17 cellular contexts compared by ENCODE assay signal in genomic region chr10:72094574-72094973, GRCh38. TPM values are rescaled to one million over a fixed set of nuclear protein-coding genes. Genes with fewer than 3 reads are reported as not detected.
DNase-seq lines count a peak whose midpoint lies in the region; ATAC-seq and TF ChIP-seq lines count a peak whose summit lies in the region.
"Had no signal": no experiment of that assay in that cellular context is flagged by ENCODE, and none has a peak within 500 bp of the region (broad histone marks: within the 10 kb centered on the region; RNA-seq: fewer than 3 reads in every experiment).

No MANE protein-coding gene starts in this region.

- H4K20me1 ChIP-seq in IMR-90 (ENCODE audit: insufficient read depth, low read length): peaks cover 10% of the 10 kb centered on the region; the same call in 1 of the 2 replicates

- H3K4me1 Mint-ChIP-seq in activated CD4-positive, alpha-beta memory T cell treated with anti-CD3 and anti-CD28 coated beads for 36 hours (ENCODE audit: low read depth): peaks cover 60% of the 10 kb centered on the region
- peaks cover 50% of the 10 kb centered on the region for H3K4me1 Mint-ChIP-seq in activated CD4-positive, alpha-beta memory T cell treated with anti-CD3 and anti-CD28 coated beads, Interleukin-2, amount 10 ng/mL, durations not matched to agents 7 days and 5 days
- peaks cover 62% of the 10 kb centered on the region for H3K4me1 Mint-ChIP-seq in activated T-helper 2 cell treated with anti-CD3 and anti-CD28 coated beads, Interferon-gamma antibody, Interleukin-2, Interleukin-4, amounts not matched to agents 10 μg/mL and 5 μg/mL and 100 μg/mL, durations not matched to agents 14 hours and 24 hours and 36 hours (ENCODE audit: low read depth)
- H3K4me1 Mint-ChIP-seq in nephron: peaks cover 28% of the 10 kb centered on the region

- ATAC-seq in IMR-90 (ENCODE audit: low read depth): no peak
- ATAC-seq: HepG2 had no signal

- no peak overlapping the region for H3K4me3 Mint-ChIP-seq in activated CD4-positive, alpha-beta memory T cell treated with anti-CD3 and anti-CD28 coated beads for 36 hours
- H3K4me3 Mint-ChIP-seq in activated CD4-positive, alpha-beta memory T cell treated with anti-CD3 and anti-CD28 coated beads, Interleukin-2, amount 10 ng/mL, durations not matched to agents 7 days and 5 days: no peak overlapping the region
- peak overlapping the region; percentile 3 for H3K4me3 Mint-ChIP-seq in activated T-helper 2 cell treated with anti-CD3 and anti-CD28 coated beads, Interferon-gamma antibody, Interleukin-2, Interleukin-4, amounts not matched to agents 10 μg/mL and 5 μg/mL and 100 μg/mL, durations not matched to agents 14 hours and 24 hours and 36 hours (ENCODE audit: low read depth)
- no peak overlapping the region for H3K4me3 Mint-ChIP-seq in nephron
- H3K4me3 Mint-ChIP-seq: CD4-positive, alpha-beta T cell; HFFc6 had no signal

- H3K14ac ChIP-seq in IMR-90 (replicated peaks; ENCODE audit: low read depth, low read length): no peak overlapping the region

- TF ChIP-seq CTCF in IMR-90 (conservative IDR thresholded peaks at IDR 0.05; ENCODE audit: low read depth, low read length): no peak
- no peak for TF ChIP-seq CTCF in nephron (IDR thresholded peaks at IDR 0.05; ENCODE audit: unreplicated experiment in 3 of 3)
- no peak for TF ChIP-seq CTCF in WERI-Rb-1 (IDR thresholded peaks at IDR 0.05; ENCODE audit: low read depth, low read length)

- no peak overlapping the region for H4K91ac ChIP-seq in IMR-90 (ENCODE audit: insufficient read depth, low read depth, low read length)

- CTCF ChIA-PET in activated CD4-positive, alpha-beta memory T cell treated with anti-CD3 and anti-CD28 coated beads for 36 hours (lab: Charles Lee): no interaction called here
- CTCF ChIA-PET in activated CD4-positive, alpha-beta memory T cell treated with anti-CD3 and anti-CD28 coated beads, Interleukin-2, amount 10 ng/mL, durations not matched to agents 7 days and 5 days (lab: Charles Lee): interaction anchor here (1.7 kb wide), 1 partner anchor 32 kb away, joined by 5 read pairs; no protein-coding TSS in a partner anchor
- CTCF ChIA-PET in IMR-90 (lab: Yijun Ruan, JAX): no interaction called here

- no peak overlapping the region for H2BK15ac ChIP-seq in IMR-90 (ENCODE audit: low read depth, low read length)

- no peak overlapping the region for H3K23ac ChIP-seq in IMR-90 (ENCODE audit: low read depth, low read length)

- peak overlapping the region; percentile 86 for H3K27ac Mint-ChIP-seq in activated CD4-positive, alpha-beta memory T cell treated with anti-CD3 and anti-CD28 coated beads for 36 hours
- no peak overlapping the region for H3K27ac Mint-ChIP-seq in activated CD4-positive, alpha-beta memory T cell treated with anti-CD3 and anti-CD28 coated beads, Interleukin-2, amount 10 ng/mL, durations not matched to agents 7 days and 5 days
- H3K27ac Mint-ChIP-seq in activated T-helper 2 cell treated with anti-CD3 and anti-CD28 coated beads, Interferon-gamma antibody, Interleukin-2, Interleukin-4, amounts not matched to agents 10 μg/mL and 5 μg/mL and 100 μg/mL, durations not matched to agents 14 hours and 24 hours and 36 hours: peak overlapping the region; percentile 59
- H3K27ac Mint-ChIP-seq in nephron: peak overlapping the region in 2 of 3 experiments; percentile 68 to 81
- H3K27ac Mint-ChIP-seq: CD4-positive, alpha-beta T cell; HFFc6 had no signal

- BruUV-seq in IMR-90 (replicated peaks; lab: Mats Ljungman, UMichigan): no TSS peak

- H2AK9ac ChIP-seq in IMR-90 (replicated peaks; ENCODE audit: low read depth, low read length, poor library complexity): no peak overlapping the region

- no peak overlapping the region for H2AFZ ChIP-seq in IMR-90 (replicated peaks; ENCODE audit: low read length, poor library complexity)

- H2BK5ac ChIP-seq in IMR-90 (ENCODE audit: low read depth, low read length, poor library complexity, severe bottlenecking): no peak overlapping the region

- H3K9me3 ChIP-seq in IMR-90 (ENCODE audit: control insufficient read depth, insufficient read depth, low read length): no peaks in the 10 kb centered on the region
- H3K9me3 ChIP-seq in WERI-Rb-1 (ENCODE audit: severe bottlenecking): no peaks in the 10 kb centered on the region
- H3K9me3 ChIP-seq: Caco-2 had no signal

- H3K27me3 Mint-ChIP-seq in activated CD4-positive, alpha-beta memory T cell treated with anti-CD3 and anti-CD28 coated beads for 36 hours: no peaks in the 10 kb centered on the region
- H3K27me3 Mint-ChIP-seq in activated CD4-positive, alpha-beta memory T cell treated with anti-CD3 and anti-CD28 coated beads, Interleukin-2, amount 10 ng/mL, durations not matched to agents 7 days and 5 days: no peaks in the 10 kb centered on the region
- H3K27me3 Mint-ChIP-seq in activated T-helper 2 cell treated with anti-CD3 and anti-CD28 coated beads, Interferon-gamma antibody, Interleukin-2, Interleukin-4, amounts not matched to agents 10 μg/mL and 5 μg/mL and 100 μg/mL, durations not matched to agents 14 hours and 24 hours and 36 hours (ENCODE audit: low read depth): no peaks in the 10 kb centered on the region
- H3K27me3 Mint-ChIP-seq in nephron (ENCODE audit: low read depth): peaks cover 12% of the 10 kb centered on the region
- H3K27me3 Mint-ChIP-seq: CD4-positive, alpha-beta T cell had no signal

- no peaks in the 10 kb centered on the region for H3K9me3 Mint-ChIP-seq in activated CD4-positive, alpha-beta memory T cell treated with anti-CD3 and anti-CD28 coated beads for 36 hours
- no peaks in the 10 kb centered on the region for H3K9me3 Mint-ChIP-seq in activated CD4-positive, alpha-beta memory T cell treated with anti-CD3 and anti-CD28 coated beads, Interleukin-2, amount 10 ng/mL, durations not matched to agents 7 days and 5 days
- H3K9me3 Mint-ChIP-seq in activated T-helper 2 cell treated with anti-CD3 and anti-CD28 coated beads, Interferon-gamma antibody, Interleukin-2, Interleukin-4, amounts not matched to agents 10 μg/mL and 5 μg/mL and 100 μg/mL, durations not matched to agents 14 hours and 24 hours and 36 hours: no peaks in the 10 kb centered on the region
- H3K9me3 Mint-ChIP-seq in nephron: no peaks in the 10 kb centered on the region
- H3K9me3 Mint-ChIP-seq: CD4-positive, alpha-beta T cell; HFFc6 had no signal

- POLR2A ChIA-PET in activated CD4-positive, alpha-beta memory T cell treated with anti-CD3 and anti-CD28 coated beads for 36 hours (lab: Charles Lee): interaction anchor here (1.0 kb wide), 1 partner anchor 166 kb away, joined by 3 read pairs; no protein-coding TSS in a partner anchor
- POLR2A ChIA-PET in activated CD4-positive, alpha-beta memory T cell treated with anti-CD3 and anti-CD28 coated beads, Interleukin-2, amount 10 ng/mL, durations not matched to agents 7 days and 5 days (lab: Charles Lee): interaction anchor here (1.7 kb wide), 1 partner anchor 10 kb away, joined by 3 read pairs; no protein-coding TSS in a partner anchor
- POLR2A ChIA-PET in IMR-90 (lab: Charles Lee; ENCODE audit: unreplicated experiment): no interaction called here

- peaks cover 11% of the 10 kb centered on the region for H3K27me3 ChIP-seq in IMR-90 (ENCODE audit: control insufficient read depth, insufficient read depth, low read length)
- H3K27me3 ChIP-seq in WERI-Rb-1 (ENCODE audit: insufficient read depth, low read depth, severe bottlenecking): no peaks in the 10 kb centered on the region

- in situ Hi-C loops in IMR-90 (cut with MboI; ENCODE audit: low sequenced_read_pairs): no loop called here

- no peak overlapping the region for H3K4me3 ChIP-seq in IMR-90 (ENCODE audit: insufficient read depth, low read depth, low read length)
- no peak overlapping the region for H3K4me3 ChIP-seq in WERI-Rb-1 (ENCODE audit: low read depth, low read length)

- H2BK20ac ChIP-seq in IMR-90 (ENCODE audit: low read depth, low read length): no peak overlapping the region

- intact Hi-C loops in activated CD4-positive, alpha-beta memory T cell treated with anti-CD3 and anti-CD28 coated beads for 36 hours (cut with micrococcal nuclease): no loop called here
- intact Hi-C loops in IMR-90 (cut with micrococcal nuclease): no loop called here
- intact Hi-C loops in activated T-helper 2 cell treated with anti-CD3 and anti-CD28 coated beads, Interferon-gamma antibody, Interleukin-2, Interleukin-4, amounts not matched to agents 10 μg/mL and 5 μg/mL and 100 μg/mL, durations not matched to agents 14 hours and 24 hours and 36 hours (cut with micrococcal nuclease): loop anchor here (10.0 kb wide), 1 partner anchor 470 kb away; no protein-coding TSS in a partner anchor

- H2BK120ac ChIP-seq in IMR-90 (ENCODE audit: low read depth, low read length): no peak overlapping the region

- no peak overlapping the region for H3K4me2 ChIP-seq in IMR-90 (ENCODE audit: low read depth, low read length)

- TF ChIP-seq POLR2A in IMR-90 (IDR thresholded peaks at IDR 0.05; ENCODE audit: low read depth, low read length): no peak

- peaks cover 20% of the 10 kb centered on the region for H3K36me3 Mint-ChIP-seq in activated CD4-positive, alpha-beta memory T cell treated with anti-CD3 and anti-CD28 coated beads for 36 hours
- H3K36me3 Mint-ChIP-seq in activated CD4-positive, alpha-beta memory T cell treated with anti-CD3 and anti-CD28 coated beads, Interleukin-2, amount 10 ng/mL, durations not matched to agents 7 days and 5 days (ENCODE audit: low read depth): peaks cover 30% of the 10 kb centered on the region
- peaks cover 43% of the 10 kb centered on the region for H3K36me3 Mint-ChIP-seq in activated T-helper 2 cell treated with anti-CD3 and anti-CD28 coated beads, Interferon-gamma antibody, Interleukin-2, Interleukin-4, amounts not matched to agents 10 μg/mL and 5 μg/mL and 100 μg/mL, durations not matched to agents 14 hours and 24 hours and 36 hours (ENCODE audit: low read depth)
- peaks cover 42% of the 10 kb centered on the region for H3K36me3 Mint-ChIP-seq in nephron (ENCODE audit: low read depth)

- peaks cover 11% of the 10 kb centered on the region for H3K4me1 ChIP-seq in IMR-90 (ENCODE audit: control insufficient read depth, insufficient read depth, low read length)

- H3K56ac ChIP-seq in IMR-90 (ENCODE audit: extremely low read depth, insufficient read depth, low read length): no peak overlapping the region

- dilution Hi-C loops in IMR-90 (cut with HindIII; ENCODE audit: low sequenced_read_pairs, unreplicated experiment): no loop called here

- TF ChIP-seq RAD21 in IMR-90 (IDR thresholded peaks at IDR 0.05; ENCODE audit: low read length): no peak

- no peak for DNase-seq in activated CD4-positive, alpha-beta memory T cell treated with anti-CD3 and anti-CD28 coated beads for 36 hours
- no peak for DNase-seq in activated CD4-positive, alpha-beta memory T cell treated with anti-CD3 and anti-CD28 coated beads, Interleukin-2, amount 10 ng/mL, durations not matched to agents 7 days and 5 days
- DNase-seq in IMR-90: peak; percentile 57
- DNase-seq in activated T-helper 2 cell treated with anti-CD3 and anti-CD28 coated beads, Interferon-gamma antibody, Interleukin-2, Interleukin-4, amounts not matched to agents 10 μg/mL and 5 μg/mL and 100 μg/mL, durations not matched to agents 14 hours and 24 hours and 36 hours (ENCODE audit: low spot score): no peak
- no peak for DNase-seq in amniotic stem cell (lab: John Stamatoyannopoulos, UW)
- DNase-seq in WERI-Rb-1: no peak
- DNase-seq: Caco-2; CD4-positive, alpha-beta T cell; H7; HFFc6; KG1; NCI-H1694 treated with DMSO at 0.1 percent for 48 hours; NCI-H510A; NCI-H774; OCI-M1 had no signal

- no peak overlapping the region for H3K9ac ChIP-seq in IMR-90 (ENCODE audit: low read depth, low read length)

- H3K9me1 ChIP-seq in IMR-90 (ENCODE audit: insufficient read depth, low read length): peaks cover 3% of the 10 kb centered on the region; the same call in 1 of the 2 replicates

- no peak overlapping the region for H3K4ac ChIP-seq in IMR-90 (ENCODE audit: low read depth, low read length)

- no peak overlapping the region for H3K27ac ChIP-seq in IMR-90 (ENCODE audit: insufficient read depth, low read length)
- H3K27ac ChIP-seq in WERI-Rb-1: no peak overlapping the region

- H2AK5ac ChIP-seq in IMR-90 (ENCODE audit: low read depth, low read length): no peak overlapping the region

- H3K18ac ChIP-seq in IMR-90 (ENCODE audit: low read depth, low read length): no peak overlapping the region

- no peak overlapping the region for H4K8ac ChIP-seq in IMR-90 (ENCODE audit: low read depth in 2 of 2, low read length in 2 of 2)

- no peaks in the 10 kb centered on the region for H3K79me1 ChIP-seq in IMR-90 (ENCODE audit: low read depth in 1 of 2, low read length in 2 of 2)

- H4K5ac ChIP-seq in IMR-90 (ENCODE audit: low read depth, low read length): no peak overlapping the region

- H3K36me3 ChIP-seq in IMR-90 (ENCODE audit: control insufficient read depth, insufficient read depth, low read length) (0 out of 2 replicates have a peak, but pooled peaks cover 3% of the 10 kb centered on the region), WERI-Rb-1 (no peaks in the 10 kb centered on the region)

- no CpG with 5 or more reads among the region's 2 CpGs for WGBS in IMR-90 (ENCODE audit: extremely low coverage in 2 of 2, insufficient read length in 1 of 2), 2 experiments

RNA-seq across cellular contexts. Expression of gene SPOCK2, which starts 6.2 kb away (rescaled TPM):
- 100 to 1,000 TPM; 216 to 218 TPM for total RNA-seq in activated CD4-positive, alpha-beta memory T cell treated with anti-CD3 and anti-CD28 coated beads for 36 hours
- 100 to 1,000 TPM; 418 to 420 TPM for total RNA-seq in activated CD4-positive, alpha-beta memory T cell treated with anti-CD3 and anti-CD28 coated beads, Interleukin-2, amount 10 ng/mL, durations not matched to agents 7 days and 5 days
- total RNA-seq in IMR-90 (2012; rRNA removed): not detected in 2 replicates
- 0.02 TPM in 1 of 2 replicates, not detected in the other for polyA plus RNA-seq in IMR-90 (2012; rRNA removed)
- polyA plus RNA-seq in IMR-90 (2012; cell fraction: cytosol; rRNA removed): 0.04 TPM in 1 of 2 replicates, not detected in the other
- polyA plus RNA-seq in IMR-90 (2012; cell fraction: nucleus; rRNA removed; ENCODE audit: low replicate concordance): 0.23 and 0.36 TPM in 2 replicates
- 135 and 137 TPM in 2 replicates for total RNA-seq in activated T-helper 2 cell treated with anti-CD3 and anti-CD28 coated beads, Interferon-gamma antibody, Interleukin-2, Interleukin-4, amounts not matched to agents 10 μg/mL and 5 μg/mL and 100 μg/mL, durations not matched to agents 14 hours and 24 hours and 36 hours
- total RNA-seq: HFFc6 had no signal

Comparison
In these comparisons a context has a peak if more than half of its experiments do, and no peak if none do; other contexts are left out.
1. RNA of gene SPOCK2, which starts 6.2 kb away (total RNA-seq): 418 to 420 TPM in activated CD4-positive, alpha-beta memory T cell treated with anti-CD3 and anti-CD28 coated beads, Interleukin-2, amount 10 ng/mL, durations not matched to agents 7 days and 5 days, 216 to 218 TPM in activated CD4-positive, alpha-beta memory T cell treated with anti-CD3 and anti-CD28 coated beads for 36 hours and 135 to 137 TPM in activated T-helper 2 cell treated with anti-CD3 and anti-CD28 coated beads, Interferon-gamma antibody, Interleukin-2, Interleukin-4, amounts not matched to agents 10 μg/mL and 5 μg/mL and 100 μg/mL, durations not matched to agents 14 hours and 24 hours and 36 hours; not detected in IMR-90; every median in the first group is over 100 times any median in the second.